Comparison of ENCODE assay signal across 11 cellular contexts in genomic region chr4:119729815-119730643, GRCh38.
A peak's percentile ranks its signal among the peaks of the same experiment; 100 is the strongest.
DNase-seq lines count a peak whose midpoint lies in the region; ATAC-seq, FAIRE-seq and TF ChIP-seq lines count a peak whose summit lies in the region.
"Had no signal": no experiment of that assay in that cellular context is flagged by ENCODE, and none has a peak within 500 bp of the region (broad histone marks: within the 10 kb centered on the region; RNA-seq: fewer than 3 reads in every experiment).

No MANE protein-coding gene starts in this region.

- intact Hi-C loops in Caco-2 (cut with micrococcal nuclease; ENCODE audit: unreplicated experiment) = loop anchor here (2.0 kb wide), 1 partner anchor 23 kb away; no protein-coding TSS in a partner anchor
- intact Hi-C loops in endothelial cell of umbilical vein (cut with micrococcal nuclease) = loop anchor here (5.0 kb wide), 1 partner anchor 73 kb away; no protein-coding TSS in a partner anchor

- TF ChIP-seq CTCF in Caco-2 (IDR thresholded peaks at IDR 0.05; ENCODE audit: insufficient read depth in 1 of 2, low read depth in 1 of 2, low read length in 1 of 2, severe bottlenecking in 1 of 2, unreplicated experiment in 1 of 2) = no peak
- TF ChIP-seq CTCF in endothelial cell of umbilical vein (IDR thresholded peaks at IDR 0.05; ENCODE audit: extremely low read depth in 1 of 2, insufficient read depth in 1 of 2, low read depth in 1 of 2, low read length in 2 of 2) = no peak
- TF ChIP-seq CTCF in nephron progenitor cell (IDR thresholded peaks at IDR 0.05) = no peak

- no TSS peak for BruUV-seq in Caco-2 (replicated peaks; lab: Mats Ljungman, UMichigan)
- no TSS peak for BruUV-seq in endothelial cell of umbilical vein (replicated peaks; lab: Mats Ljungman, UMichigan)

- POLR2A ChIA-PET in Caco-2 (lab: Charles Lee) = no interaction called here
- POLR2A ChIA-PET in endothelial cell of umbilical vein (lab: Charles Lee) = no interaction called here

- DNase-seq in Caco-2 = peak; percentile 41 to 60
- peak; percentile 24 for DNase-seq in NCI-H2196 treated with DMSO at 0.1 percent for 48 hours (lab: John Stamatoyannopoulos, UW; ENCODE audit: unreplicated experiment)
- DNase-seq in endothelial cell of umbilical vein (ENCODE audit: low read depth, low spot score) = peak; percentile 93
- no peak for DNase-seq in nephron progenitor cell
- DNase-seq in cerebellar nuclear complex (lab: John Stamatoyannopoulos, UW) = no peak
- DNase-seq in epidermal melanocyte (ENCODE audit: insufficient read length, low spot score) = no peak
- no peak for DNase-seq in stimulated activated effector memory CD8-positive, alpha-beta T cell treated with anti-CD3 and anti-CD28 coated beads, Interleukin-12 subunit alpha, Interleukin-12 subunit beta, amount 100 ng/mL, for 72 hours (ENCODE audit: low spot score in 2 of 2)
- DNase-seq: amygdala; Kasumi-1; naive thymus-derived CD4-positive, alpha-beta T cell had no signal

- peak overlapping the region; percentile 39 for H3K4me2 ChIP-seq in endothelial cell of umbilical vein (ENCODE audit: insufficient read depth, low read length)

- peak; percentile 96 for FAIRE-seq in endothelial cell of umbilical vein (lab: Jason Lieb, UNC)

- no peaks in the 10 kb centered on the region for H4K20me1 ChIP-seq in endothelial cell of umbilical vein (replicated peaks; ENCODE audit: control insufficient read depth, extremely low read depth, insufficient read depth, low read length)

- H3K4me3 ChIP-seq in Caco-2 (ENCODE audit: low read depth, low read length) = no peak overlapping the region
- H3K4me3 ChIP-seq in endothelial cell of umbilical vein (replicated peaks in 1 of 3; ENCODE audit: insufficient read depth in 1 of 3, low read depth in 1 of 3, low read length in 3 of 3) = no peak overlapping the region

- CTCF ChIA-PET in Caco-2 (lab: Charles Lee) = no interaction called here
- CTCF ChIA-PET in endothelial cell of umbilical vein (lab: Charles Lee) = interaction anchor here (0.9 to 1.7 kb wide), 3 partner anchors 14 to 101 kb away, joined by 3 to 4 read pairs (median 4); partner anchors contain the start of gene PDE5A

- peaks cover 14% of the 10 kb centered on the region for H3K4me1 ChIP-seq in Caco-2
- H3K4me1 ChIP-seq in endothelial cell of umbilical vein (ENCODE audit: control insufficient read depth, extremely low read depth, insufficient read depth, low read length) = peaks cover 21% of the 10 kb centered on the region

- H3K4me3 Mint-ChIP-seq in Caco-2 (ENCODE audit: unreplicated experiment) = no peak overlapping the region
- no peak overlapping the region for H3K4me3 Mint-ChIP-seq in nephron progenitor cell
- no peak overlapping the region for H3K4me3 Mint-ChIP-seq in stimulated activated effector memory CD8-positive, alpha-beta T cell treated with anti-CD3 and anti-CD28 coated beads, Interleukin-12 subunit alpha, Interleukin-12 subunit beta, amount 100 ng/mL, for 72 hours
- H3K4me3 Mint-ChIP-seq: naive thymus-derived CD4-positive, alpha-beta T cell had no signal

- H3K27ac ChIP-seq in endothelial cell of umbilical vein (ENCODE audit: insufficient read depth, low read depth, low read length) = peak overlapping the region; percentile 24

- no peaks in the 10 kb centered on the region for H3K36me3 Mint-ChIP-seq in Caco-2 (ENCODE audit: insufficient read depth, unreplicated experiment)
- peaks cover 4% of the 10 kb centered on the region for H3K36me3 Mint-ChIP-seq in nephron progenitor cell (ENCODE audit: low read depth)
- no peaks in the 10 kb centered on the region for H3K36me3 Mint-ChIP-seq in stimulated activated effector memory CD8-positive, alpha-beta T cell treated with anti-CD3 and anti-CD28 coated beads, Interleukin-12 subunit alpha, Interleukin-12 subunit beta, amount 100 ng/mL, for 72 hours

- no peak overlapping the region for H3K9ac ChIP-seq in endothelial cell of umbilical vein (replicated peaks; ENCODE audit: extremely low read depth, insufficient read depth, low read length)

- H3K27ac Mint-ChIP-seq in Caco-2 (ENCODE audit: unreplicated experiment) = peak overlapping the region; percentile 34
- peak overlapping the region; percentile 40 for H3K27ac Mint-ChIP-seq in nephron progenitor cell
- no peak overlapping the region for H3K27ac Mint-ChIP-seq in stimulated activated effector memory CD8-positive, alpha-beta T cell treated with anti-CD3 and anti-CD28 coated beads, Interleukin-12 subunit alpha, Interleukin-12 subunit beta, amount 100 ng/mL, for 72 hours
- H3K27ac Mint-ChIP-seq: naive thymus-derived CD4-positive, alpha-beta T cell had no signal

- no peak for ATAC-seq in HG02970 (IDR thresholded peaks at IDR 0.05; ENCODE audit: low FRiP score, unreplicated experiment)
- no peak for ATAC-seq in stimulated activated effector memory CD8-positive, alpha-beta T cell treated with anti-CD3 and anti-CD28 coated beads, Interleukin-12 subunit alpha, Interleukin-12 subunit beta, amount 100 ng/mL, for 72 hours
- ATAC-seq: naive thymus-derived CD4-positive, alpha-beta T cell had no signal

- H3K36me3 ChIP-seq in Caco-2 (ENCODE audit: control insufficient read depth, insufficient read depth, low read length) (no peaks in the 10 kb centered on the region), endothelial cell of umbilical vein (ENCODE audit: control insufficient read depth in 2 of 2, extremely low read depth in 1 of 2, insufficient read depth in 2 of 2, low read length in 2 of 2) (no peaks in the 10 kb centered on the region)

- H3K27me3 ChIP-seq in Caco-2 (replicated peaks; ENCODE audit: control insufficient read depth, insufficient read depth, low read length) (no peaks in the 10 kb centered on the region), endothelial cell of umbilical vein (ENCODE audit: control insufficient read depth in 2 of 2, insufficient read depth in 2 of 2, low read length in 2 of 2) (no peaks in the 10 kb centered on the region)

- dilution Hi-C loops in endothelial cell of umbilical vein (cut with MboI; ENCODE audit: extremely low pct_ligation_motif_present, low sequenced_read_pairs) = no loop called here

- H3K4me1 Mint-ChIP-seq in Caco-2 (ENCODE audit: low read depth, unreplicated experiment) (peaks cover 28% of the 10 kb centered on the region), nephron progenitor cell (peaks cover 47% of the 10 kb centered on the region)
- no peaks in the 10 kb centered on the region for H3K4me1 Mint-ChIP-seq in stimulated activated effector memory CD8-positive, alpha-beta T cell treated with anti-CD3 and anti-CD28 coated beads, Interleukin-12 subunit alpha, Interleukin-12 subunit beta, amount 100 ng/mL, for 72 hours
- H3K4me1 Mint-ChIP-seq: naive thymus-derived CD4-positive, alpha-beta T cell had no signal

- H3K9me3 ChIP-seq in Caco-2 = 0 out of 2 replicates have a peak, but pooled peaks cover 3% of the 10 kb centered on the region
- H3K9me3 ChIP-seq in endothelial cell of umbilical vein (replicated peaks; ENCODE audit: control insufficient read depth, insufficient read depth, low read length) = no peaks in the 10 kb centered on the region

- H3K79me2 ChIP-seq in endothelial cell of umbilical vein (ENCODE audit: control insufficient read depth, insufficient read depth, low read length) = no peaks in the 10 kb centered on the region

- peaks cover 27% of the 10 kb centered on the region for H3K9me3 Mint-ChIP-seq in Caco-2 (ENCODE audit: unreplicated experiment)
- peaks cover 17% of the 10 kb centered on the region for H3K9me3 Mint-ChIP-seq in nephron progenitor cell
- H3K9me3 Mint-ChIP-seq in stimulated activated effector memory CD8-positive, alpha-beta T cell treated with anti-CD3 and anti-CD28 coated beads, Interleukin-12 subunit alpha, Interleukin-12 subunit beta, amount 100 ng/mL, for 72 hours = no peaks in the 10 kb centered on the region

- H3K9me1 ChIP-seq in endothelial cell of umbilical vein (replicated peaks; ENCODE audit: control insufficient read depth, extremely low read depth, insufficient read depth, low read length) = no peaks in the 10 kb centered on the region

- H2AFZ ChIP-seq in endothelial cell of umbilical vein (ENCODE audit: low read depth, low read length) = no peak overlapping the region

- TF ChIP-seq POLR2A in endothelial cell of umbilical vein (IDR thresholded peaks at IDR 0.05; ENCODE audit: low read depth, low read length) = no peak

- H3K27me3 Mint-ChIP-seq in Caco-2 (ENCODE audit: insufficient read depth, unreplicated experiment) (no peaks in the 10 kb centered on the region), nephron progenitor cell (ENCODE audit: low read depth, poor library complexity) (no peaks in the 10 kb centered on the region)

TF ChIP-seq in endothelial cell of umbilical vein, 7 proteins besides CTCF, POLR2A, EP300 and RAD21:
- TF ChIP-seq POLR2AphosphoS5 (IDR thresholded peaks at IDR 0.05; ENCODE audit: insufficient read depth, low read depth, low read length) = peak; percentile 71
- no peak for TF ChIP-seq MYC (IDR thresholded peaks at IDR 0.05; ENCODE audit: low read depth, low read length)
- no peak for TF ChIP-seq EZH2 (IDR thresholded peaks at IDR 0.05; ENCODE audit: borderline replicate concordance, low read depth, low read length, severe bottlenecking)
- TF ChIP-seq JUN (IDR thresholded peaks at IDR 0.05; ENCODE audit: borderline replicate concordance, insufficient read depth, insufficient read length, low read depth) = peak; percentile 54
- TF ChIP-seq FOS (IDR thresholded peaks at IDR 0.05; ENCODE audit: borderline replicate concordance, insufficient read depth, low read length) = peak; percentile 86
- no peak for TF ChIP-seq MAX (IDR thresholded peaks at IDR 0.05; ENCODE audit: insufficient read depth, insufficient read length)
- TF ChIP-seq GATA2 (IDR thresholded peaks at IDR 0.05; ENCODE audit: insufficient read depth, insufficient read length, low read depth, low read length) = peak; percentile 84
TF ChIP-seq in endothelial cell of umbilical vein: peak in this region for 4.

Comparison
In these comparisons a context has a peak if more than half of its experiments do, and no peak if none do; other contexts are left out.
1. DNase-seq: peak in Caco-2 (2 of 2), NCI-H2196 treated with DMSO at 0.1 percent for 48 hours (single experiment) and endothelial cell of umbilical vein (single experiment); none in nephron progenitor cell (single experiment), cerebellar nuclear complex (0 of 2), epidermal melanocyte (single experiment) and stimulated activated effector memory CD8-positive, alpha-beta T cell treated with anti-CD3 and anti-CD28 coated beads, Interleukin-12 subunit alpha, Interleukin-12 subunit beta, amount 100 ng/mL, for 72 hours (0 of 2).